Comparison of ENCODE assay signal across 18 cellular contexts in the genomic region with DNA sequence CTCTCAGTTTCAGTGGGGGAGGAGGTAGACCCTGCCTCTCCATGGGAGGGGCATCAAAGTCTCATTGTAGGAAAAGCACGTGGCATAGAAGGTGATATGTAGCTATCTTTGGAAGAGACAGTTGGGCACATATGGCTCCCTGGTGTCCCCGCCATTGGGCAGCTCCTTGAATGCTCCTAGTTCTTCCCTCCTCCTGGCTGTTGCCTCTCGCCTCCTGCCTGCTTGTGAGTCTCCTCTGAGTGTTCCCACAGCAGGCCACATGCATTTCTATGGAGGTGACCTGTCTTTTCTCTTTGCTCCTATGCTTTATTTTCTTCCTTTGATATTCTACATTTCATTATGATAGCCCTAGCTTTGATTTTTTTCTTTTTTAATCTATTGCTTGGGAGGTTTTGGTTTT.
A peak's percentile ranks its signal among the peaks of the same experiment; 100 is the strongest.
DNase-seq lines count a peak whose midpoint lies in the region; ATAC-seq and TF ChIP-seq lines count a peak whose summit lies in the region.
"Had no signal": no experiment of that assay in that cellular context is flagged by ENCODE, and none has a peak within 500 bp of the region (broad histone marks: within the 10 kb centered on the region; RNA-seq: fewer than 3 reads in every experiment).

No MANE protein-coding gene starts in this region.

- H3K4me1 ChIP-seq in heart right ventricle (peaks cover 0 to 28% (median 6%) of the 10 kb centered on the region in 9 donors), PC-3 (ENCODE audit: insufficient read depth, low read length) (peaks cover 44% of the 10 kb centered on the region), mesendoderm (ENCODE audit: control insufficient read depth, low read depth, low read length) (peaks cover 3% of the 10 kb centered on the region)

- H3K9me2 ChIP-seq in PC-3 (replicated peaks; ENCODE audit: low read length), result no peaks in the 10 kb centered on the region

- no TSS peak for BruUV-seq in PC-3 (replicated peaks; lab: Mats Ljungman, UMichigan)

- no peak overlapping the region for H3K23ac ChIP-seq in mesendoderm (ENCODE audit: low read length)

- DNase-seq in heart right ventricle, result no peak
- no peak for DNase-seq in Right ventricle myocardium superior
- no peak for DNase-seq in PC-3
- DNase-seq in mesendoderm, result no peak
- no peak for DNase-seq in activated CD8-positive, alpha-beta T cell treated with anti-CD3 and anti-CD28 coated beads for 36 hours
- DNase-seq in activated T-helper 1 cell treated with anti-CD3 and anti-CD28 coated beads, Interleukin-12 subunit alpha, Interleukin-12 subunit beta, Interleukin-2, Interleukin-4 antibody, amounts not matched to agents 30 ng/mL and 10 ng/mL and 1 ng/mL, durations not matched to agents 14 hours and 24 hours and 36 hours (ENCODE audit: low spot score), result no peak
- no peak for DNase-seq in RPMI8226
- DNase-seq: 8988T; Calu3; CD8-positive, alpha-beta T cell; DMS79 treated with DMSO at 0.1 percent for 48 hours; GF-D8; GM23248; HFFc6 had no signal

- no peak overlapping the region for H4K8ac ChIP-seq in mesendoderm (ENCODE audit: low read depth, low read length)

- H3K4me3 ChIP-seq in heart right ventricle (peak overlapping the region in 6 of 10 donors; percentile 7 to 45 (median 14)), PC-3 (ENCODE audit: low read length) (no peak overlapping the region), mesendoderm (ENCODE audit: low read length) (no peak overlapping the region)
- H3K4me3 ChIP-seq: BLaER1 treated with 17β-estradiol and CSF1 and Interleukin-3, amounts not matched to agents 10 nM and 100 nM; GM23248 had no signal

- no peak for TF ChIP-seq CTCF in heart right ventricle (IDR thresholded peaks at IDR 0.05)
- TF ChIP-seq CTCF in PC-3 (conservative IDR thresholded peaks at IDR 0.05; ENCODE audit: low read depth, low read length), result no peak
- TF ChIP-seq CTCF in activated CD8-positive, alpha-beta T cell treated with anti-CD3 and anti-CD28 coated beads for 36 hours (IDR thresholded peaks at IDR 0.05), result no peak

- no peak overlapping the region for H3K9ac ChIP-seq in PC-3 (ENCODE audit: low read length)
- no peak overlapping the region for H3K9ac ChIP-seq in mesendoderm (ENCODE audit: low read length)
- H3K9ac ChIP-seq: BLaER1 treated with 17β-estradiol and CSF1 and Interleukin-3, amounts not matched to agents 10 nM and 100 nM; GM23248 had no signal

- H2BK120ac ChIP-seq in mesendoderm (ENCODE audit: low read depth, low read length), result no peak overlapping the region

- peaks cover 0 to 100% (median 48%) of the 10 kb centered on the region in 9 donors for H3K36me3 ChIP-seq in heart right ventricle
- peaks cover 22% of the 10 kb centered on the region for H3K36me3 ChIP-seq in PC-3 (ENCODE audit: low read depth, low read length)
- no peaks in the 10 kb centered on the region for H3K36me3 ChIP-seq in mesendoderm (ENCODE audit: control insufficient read depth, insufficient read depth, low read length)

- H3K56ac ChIP-seq in mesendoderm (ENCODE audit: low read length), result peak overlapping the region; percentile 27

- H3K79me1 ChIP-seq in mesendoderm (ENCODE audit: low read length), result no peaks in the 10 kb centered on the region

- intact Hi-C loops in heart right ventricle (cut with DNase I), result no loop called here
- intact Hi-C loops in Right ventricle myocardium superior (cut with DNase I), result no loop called here
- intact Hi-C loops in PC-3 (cut with micrococcal nuclease), result no loop called here
- intact Hi-C loops in activated CD8-positive, alpha-beta T cell treated with anti-CD3 and anti-CD28 coated beads for 36 hours (cut with micrococcal nuclease), result no loop called here
- intact Hi-C loops in activated T-helper 1 cell treated with anti-CD3 and anti-CD28 coated beads, Interleukin-12 subunit alpha, Interleukin-12 subunit beta, Interleukin-2, Interleukin-4 antibody, amounts not matched to agents 30 ng/mL and 10 ng/mL and 1 ng/mL, durations not matched to agents 14 hours and 24 hours and 36 hours (cut with micrococcal nuclease), result no loop called here

- H3K9me3 Mint-ChIP-seq in activated CD8-positive, alpha-beta T cell treated with anti-CD3 and anti-CD28 coated beads for 36 hours, result no peaks in the 10 kb centered on the region
- H3K9me3 Mint-ChIP-seq in activated T-helper 1 cell treated with anti-CD3 and anti-CD28 coated beads, Interleukin-12 subunit alpha, Interleukin-12 subunit beta, Interleukin-2, Interleukin-4 antibody, amounts not matched to agents 30 ng/mL and 10 ng/mL and 1 ng/mL, durations not matched to agents 14 hours and 24 hours and 36 hours, result no peaks in the 10 kb centered on the region
- H3K9me3 Mint-ChIP-seq: CD8-positive, alpha-beta T cell; HFFc6 had no signal

- H2AFZ ChIP-seq in PC-3 (ENCODE audit: low read length), result no peak overlapping the region
- H2AFZ ChIP-seq: GM23248 had no signal

- H2BK5ac ChIP-seq in mesendoderm (ENCODE audit: low read length), result no peak overlapping the region

- H3K18ac ChIP-seq in mesendoderm (ENCODE audit: low read length), result no peak overlapping the region

- peak overlapping the region in 8 of 10 donors; percentile 1 to 75 (median 50) for H3K27ac ChIP-seq in heart right ventricle
- H3K27ac ChIP-seq in PC-3 (ENCODE audit: low read length), result peak overlapping the region; percentile 93; the same call in 1 of the 2 replicates
- H3K27ac ChIP-seq in mesendoderm (ENCODE audit: low read depth, low read length), result no peak overlapping the region
- H3K27ac ChIP-seq: BLaER1 treated with 17β-estradiol and CSF1 and Interleukin-3, amounts not matched to agents 10 nM and 100 nM; GM23248; HL-60 had no signal

- no peaks in the 10 kb centered on the region for H3K27me3 ChIP-seq in heart right ventricle
- no peaks in the 10 kb centered on the region for H3K27me3 ChIP-seq in PC-3 (ENCODE audit: low read length)
- H3K27me3 ChIP-seq in mesendoderm (ENCODE audit: insufficient read depth, low read length, poor library complexity), result no peaks in the 10 kb centered on the region
- H3K27me3 ChIP-seq: BLaER1 treated with 17β-estradiol and CSF1 and Interleukin-3, amounts not matched to agents 10 nM and 100 nM had no signal

- no peak overlapping the region for H2BK15ac ChIP-seq in mesendoderm (replicated peaks; ENCODE audit: low read depth)

- POLR2A ChIA-PET in PC-3 (lab: Charles Lee; ENCODE audit: unreplicated experiment), result no interaction called here
- POLR2A ChIA-PET in activated CD8-positive, alpha-beta T cell treated with anti-CD3 and anti-CD28 coated beads for 36 hours (lab: Charles Lee), result no interaction called here

- no peaks in the 10 kb centered on the region for H3F3A ChIP-seq in PC-3 (ENCODE audit: low read length, unreplicated experiment)

- peak overlapping the region; percentile 11 for H2AK5ac ChIP-seq in mesendoderm (ENCODE audit: low read length)

- H3K27me3 Mint-ChIP-seq in activated CD8-positive, alpha-beta T cell treated with anti-CD3 and anti-CD28 coated beads for 36 hours, result no peaks in the 10 kb centered on the region
- no peaks in the 10 kb centered on the region for H3K27me3 Mint-ChIP-seq in activated T-helper 1 cell treated with anti-CD3 and anti-CD28 coated beads, Interleukin-12 subunit alpha, Interleukin-12 subunit beta, Interleukin-2, Interleukin-4 antibody, amounts not matched to agents 30 ng/mL and 10 ng/mL and 1 ng/mL, durations not matched to agents 14 hours and 24 hours and 36 hours (ENCODE audit: insufficient read depth)
- H3K27me3 Mint-ChIP-seq: B cell had no signal

- CTCF ChIA-PET in PC-3 (lab: Charles Lee), result no interaction called here
- CTCF ChIA-PET in activated CD8-positive, alpha-beta T cell treated with anti-CD3 and anti-CD28 coated beads for 36 hours (lab: Charles Lee), result interaction anchor here (0.8 to 1.7 kb wide), 5 partner anchors 17 to 196 kb away, joined by 3 to 7 read pairs (median 4); no protein-coding TSS in a partner anchor

- no peak overlapping the region for H3K4me3 Mint-ChIP-seq in activated CD8-positive, alpha-beta T cell treated with anti-CD3 and anti-CD28 coated beads for 36 hours
- H3K4me3 Mint-ChIP-seq in activated T-helper 1 cell treated with anti-CD3 and anti-CD28 coated beads, Interleukin-12 subunit alpha, Interleukin-12 subunit beta, Interleukin-2, Interleukin-4 antibody, amounts not matched to agents 30 ng/mL and 10 ng/mL and 1 ng/mL, durations not matched to agents 14 hours and 24 hours and 36 hours, result no peak overlapping the region
- H3K4me3 Mint-ChIP-seq: B cell; CD8-positive, alpha-beta T cell; HFFc6 had no signal

- no peak overlapping the region for H3K4me2 ChIP-seq in PC-3 (ENCODE audit: low read length)
- no peak overlapping the region for H3K4me2 ChIP-seq in mesendoderm (ENCODE audit: low read length)

- H3K4me1 Mint-ChIP-seq in activated CD8-positive, alpha-beta T cell treated with anti-CD3 and anti-CD28 coated beads for 36 hours (ENCODE audit: low read depth), result no peaks in the 10 kb centered on the region
- peaks cover 7% of the 10 kb centered on the region for H3K4me1 Mint-ChIP-seq in activated T-helper 1 cell treated with anti-CD3 and anti-CD28 coated beads, Interleukin-12 subunit alpha, Interleukin-12 subunit beta, Interleukin-2, Interleukin-4 antibody, amounts not matched to agents 30 ng/mL and 10 ng/mL and 1 ng/mL, durations not matched to agents 14 hours and 24 hours and 36 hours (ENCODE audit: low read depth)
- H3K4me1 Mint-ChIP-seq: B cell had no signal

- no peaks in the 10 kb centered on the region for H3K79me2 ChIP-seq in PC-3 (ENCODE audit: low read length)
- H3K79me2 ChIP-seq in mesendoderm (ENCODE audit: control insufficient read depth, insufficient read depth, low read length), result no peaks in the 10 kb centered on the region

- peaks cover 26% of the 10 kb centered on the region for H3K36me3 Mint-ChIP-seq in activated CD8-positive, alpha-beta T cell treated with anti-CD3 and anti-CD28 coated beads for 36 hours (ENCODE audit: low read depth)
- peaks cover 40% of the 10 kb centered on the region for H3K36me3 Mint-ChIP-seq in activated T-helper 1 cell treated with anti-CD3 and anti-CD28 coated beads, Interleukin-12 subunit alpha, Interleukin-12 subunit beta, Interleukin-2, Interleukin-4 antibody, amounts not matched to agents 30 ng/mL and 10 ng/mL and 1 ng/mL, durations not matched to agents 14 hours and 24 hours and 36 hours (ENCODE audit: low read depth)

- no peak overlapping the region for H3K27ac Mint-ChIP-seq in activated CD8-positive, alpha-beta T cell treated with anti-CD3 and anti-CD28 coated beads for 36 hours
- H3K27ac Mint-ChIP-seq in activated T-helper 1 cell treated with anti-CD3 and anti-CD28 coated beads, Interleukin-12 subunit alpha, Interleukin-12 subunit beta, Interleukin-2, Interleukin-4 antibody, amounts not matched to agents 30 ng/mL and 10 ng/mL and 1 ng/mL, durations not matched to agents 14 hours and 24 hours and 36 hours, result no peak overlapping the region
- H3K27ac Mint-ChIP-seq: B cell; CD8-positive, alpha-beta T cell; HFFc6 had no signal

- H3K9me3 ChIP-seq in heart right ventricle (no peaks in the 10 kb centered on the region), PC-3 (ENCODE audit: low read length) (no peaks in the 10 kb centered on the region)
- H3K9me3 ChIP-seq: BLaER1 treated with 17β-estradiol and CSF1 and Interleukin-3, amounts not matched to agents 10 nM and 100 nM had no signal

- 79% methylated on average over 3 of the region's 3 CpGs for WGBS in heart right ventricle, 2 donors
- WGBS in mesendoderm (ENCODE audit: extremely low coverage, insufficient coverage, low lambda C conversion rate), result no CpG with 5 or more reads among the region's 3 CpGs

- no peaks in the 10 kb centered on the region for H4K20me1 ChIP-seq in PC-3 (ENCODE audit: low read length)

- no peak overlapping the region for H4K5ac ChIP-seq in mesendoderm (ENCODE audit: low read length)

- no peak overlapping the region for H3K4ac ChIP-seq in mesendoderm (ENCODE audit: low read depth, low read length)

- ATAC-seq in heart right ventricle, result peak in 1 of 8 donors; percentile 33
- ATAC-seq in Right ventricle myocardium superior (ENCODE audit: poor library complexity), result no peak
- no peak for ATAC-seq in PC-3
- ATAC-seq in activated CD8-positive, alpha-beta T cell treated with anti-CD3 and anti-CD28 coated beads for 36 hours, result no peak
- ATAC-seq: CD8-positive, alpha-beta T cell; HCT116 had no signal

Comparison
In these comparisons a context has a peak if more than half of its experiments do, and no peak if none do; other contexts are left out.
1. H3K4me3 ChIP-seq: peak in heart right ventricle (6 of 10); none in PC-3 (single experiment) and mesendoderm (single experiment).